Comparison of ENCODE assay signal across 29 cellular contexts in genomic region chr3:196673632-196674031, GRCh38. TPM values are rescaled to one million over a fixed set of nuclear protein-coding genes. Genes with fewer than 3 reads are reported as not detected.
"Had no signal": no experiment of that assay in that cellular context is flagged by ENCODE, and none has a peak within 500 bp of the region (broad histone marks: within the 10 kb centered on the region; RNA-seq: fewer than 3 reads in every experiment).

No MANE protein-coding gene starts in this region.

- H3K4me2 ChIP-seq: hepatocyte had no signal

- ATAC-seq: effector memory CD8-positive, alpha-beta T cell; esophagus mucosa; foreskin keratinocyte; gastrocnemius medialis; gastroesophageal sphincter; heart left ventricle; heart right ventricle had no signal

- FAIRE-seq: endometrium, endothelial cell of umbilical vein, frontal cortex had no signal

- H3K9me3 Mint-ChIP-seq: dendritic cell treated with granulocyte-macrophage colony-stimulating factor and Interleukin-4, amounts not matched to agents 40 ng/mL and 50 ng/mL, for 4 days; effector memory CD8-positive, alpha-beta T cell; endodermal cell had no signal

- H3K27ac ChIP-seq: coronary artery, dorsolateral prefrontal cortex, epithelial cell of prostate, esophagus muscularis mucosa, esophagus squamous epithelium, foreskin keratinocyte, gastrocnemius medialis, gastroesophageal sphincter, heart left ventricle, heart right ventricle, hepatocyte had no signal

- H3K4me3 ChIP-seq: coronary artery, dorsolateral prefrontal cortex, esophagus muscularis mucosa, esophagus squamous epithelium, gastrocnemius medialis, gastroesophageal sphincter, heart left ventricle, heart right ventricle, hepatocyte had no signal

- H3K36me3 ChIP-seq: esophagus muscularis mucosa, esophagus squamous epithelium, gastrocnemius medialis, gastroesophageal sphincter, heart left ventricle, heart right ventricle had no signal

- H3K9me3 ChIP-seq: esophagus muscularis mucosa, esophagus squamous epithelium, gastrocnemius medialis, gastroesophageal sphincter, heart left ventricle, heart right ventricle had no signal

- H3K27me3 Mint-ChIP-seq: dendritic cell treated with granulocyte-macrophage colony-stimulating factor and Interleukin-4, amounts not matched to agents 40 ng/mL and 50 ng/mL, for 4 days; effector memory CD8-positive, alpha-beta T cell had no signal

- H3K4me1 ChIP-seq: foreskin keratinocyte, gastrocnemius medialis, gastroesophageal sphincter had no signal

- H2AFZ ChIP-seq: hepatocyte had no signal

- H3K27me3 ChIP-seq: esophagus squamous epithelium, gastroesophageal sphincter, hepatocyte had no signal

- H3K27ac Mint-ChIP-seq: dendritic cell treated with granulocyte-macrophage colony-stimulating factor and Interleukin-4, amounts not matched to agents 40 ng/mL and 50 ng/mL, for 4 days; effector memory CD8-positive, alpha-beta T cell; endodermal cell had no signal

- H3K79me2 ChIP-seq: hepatocyte had no signal

- H3K4me3 Mint-ChIP-seq: dendritic cell treated with granulocyte-macrophage colony-stimulating factor and Interleukin-4, amounts not matched to agents 40 ng/mL and 50 ng/mL, for 4 days; effector memory CD8-positive, alpha-beta T cell; endodermal cell had no signal

- DNase-seq: cortex of kidney; dermis blood vessel endothelial cell; dorsolateral prefrontal cortex; effector CD4-positive, alpha-beta T cell; effector CD8-positive, alpha-beta T cell; effector memory CD4-positive, alpha-beta T cell; effector memory CD8-positive, alpha-beta T cell; endodermal cell; erythroblast; esophagus squamous epithelium; foreskin fibroblast; foreskin keratinocyte; foreskin melanocyte; gastrocnemius medialis; glutamatergic neuron; head of caudate nucleus; heart left ventricle; heart right ventricle; hippocampal formation had no signal

RNA-seq across cellular contexts. Expression of gene NRROS, which starts 34.1 kb away (rescaled TPM):
- polyA plus RNA-seq: hepatocyte had no signal
